Comparison of ENCODE assay signal across 1 cellular context in genomic region chr7:140920745-140921144, GRCh38.
TF ChIP-seq lines count a peak whose summit lies in the region.

No MANE protein-coding gene starts in this region.

TF ChIP-seq in HepG2, 621 proteins besides CTCF, POLR2A, EP300 and RAD21 (continued from another document):
- no peak for TF ChIP-seq ZNF407 (CRISPR knock-in tag; IDR thresholded peaks at IDR 0.05; ENCODE audit: not compliant biosample characterization)
